In genomic region chr7:153859239-153859638, GRCh38 we compare ENCODE assay signal across 8 cellular contexts.
"Had no signal": no experiment of that assay in that cellular context is flagged by ENCODE, and none has a peak within 500 bp of the region (broad histone marks: within the 10 kb centered on the region; RNA-seq: fewer than 3 reads in every experiment).

No MANE protein-coding gene starts in this region.

- FAIRE-seq: G401.6, GM12878, GM12891, GM12892, GM18507, GM19239 had no signal

- H3K4me3 ChIP-seq: GM12878 had no signal

- ATAC-seq: GM12878 had no signal

- DNase-seq: GDM1, GF-D8 had no signal
